In genomic region chr19:31214086-31214485, GRCh38 we compare ENCODE assay signal across 8 cellular contexts.
DNase-seq lines count a peak whose midpoint lies in the region; ATAC-seq and TF ChIP-seq lines count a peak whose summit lies in the region.

No MANE protein-coding gene starts in this region.

- TF ChIP-seq CTCF in RWPE2 (IDR thresholded peaks at IDR 0.05; ENCODE audit: poor library complexity, severe bottlenecking), result no peak

- intact Hi-C loops in activated T-helper 1 cell treated with anti-CD3 and anti-CD28 coated beads, Interleukin-12 subunit alpha, Interleukin-12 subunit beta, Interleukin-2, Interleukin-4 antibody, amounts not matched to agents 30 ng/mL and 10 ng/mL and 1 ng/mL, durations not matched to agents 14 hours and 24 hours and 36 hours (cut with micrococcal nuclease), result loop anchor here (2.0 to 10.0 kb wide), 4 partner anchors 137 to 1961 kb away; partner anchors contain the start of gene URI1

- peak; percentile 95 for DNase-seq in GM03348 (ENCODE audit: low spot score)
- peak; percentile 97 for DNase-seq in RWPE2 (ENCODE audit: low spot score)
- DNase-seq in activated T-helper 1 cell treated with anti-CD3 and anti-CD28 coated beads, Interleukin-12 subunit alpha, Interleukin-12 subunit beta, Interleukin-2, Interleukin-4 antibody, amounts not matched to agents 30 ng/mL and 10 ng/mL and 1 ng/mL, durations not matched to agents 14 hours and 24 hours and 36 hours (ENCODE audit: low spot score), result peak; percentile 90
- peak; percentile 99 for DNase-seq in glomerular visceral epithelial cell (ENCODE audit: extremely low spot score)
- DNase-seq in stimulated activated CD4-positive, alpha-beta T cell treated with anti-CD3 and anti-CD28 coated beads, Interleukin-1b, Interleukin-23, amount 100 ng/mL, for 1 hour (ENCODE audit: low read depth in 2 of 2), result peak; percentile 54 to 67

- H3K27me3 ChIP-seq in RWPE2 (ENCODE audit: insufficient read depth, poor library complexity, severe bottlenecking), result no peaks in the 10 kb centered on the region

- peaks cover 7% of the 10 kb centered on the region for H3K9me3 Mint-ChIP-seq in activated T-helper 1 cell treated with anti-CD3 and anti-CD28 coated beads, Interleukin-12 subunit alpha, Interleukin-12 subunit beta, Interleukin-2, Interleukin-4 antibody, amounts not matched to agents 30 ng/mL and 10 ng/mL and 1 ng/mL, durations not matched to agents 14 hours and 24 hours and 36 hours

- no peaks in the 10 kb centered on the region for H3K36me3 Mint-ChIP-seq in activated T-helper 1 cell treated with anti-CD3 and anti-CD28 coated beads, Interleukin-12 subunit alpha, Interleukin-12 subunit beta, Interleukin-2, Interleukin-4 antibody, amounts not matched to agents 30 ng/mL and 10 ng/mL and 1 ng/mL, durations not matched to agents 14 hours and 24 hours and 36 hours (ENCODE audit: low read depth)

- peaks cover 22% of the 10 kb centered on the region for H3K4me1 ChIP-seq in RWPE2 (ENCODE audit: insufficient read depth, poor library complexity, severe bottlenecking)

- H3K4me1 Mint-ChIP-seq in activated T-helper 1 cell treated with anti-CD3 and anti-CD28 coated beads, Interleukin-12 subunit alpha, Interleukin-12 subunit beta, Interleukin-2, Interleukin-4 antibody, amounts not matched to agents 30 ng/mL and 10 ng/mL and 1 ng/mL, durations not matched to agents 14 hours and 24 hours and 36 hours (ENCODE audit: low read depth), result peaks cover 33% of the 10 kb centered on the region

- peak overlapping the region; percentile 76 for H3K4me3 Mint-ChIP-seq in activated T-helper 1 cell treated with anti-CD3 and anti-CD28 coated beads, Interleukin-12 subunit alpha, Interleukin-12 subunit beta, Interleukin-2, Interleukin-4 antibody, amounts not matched to agents 30 ng/mL and 10 ng/mL and 1 ng/mL, durations not matched to agents 14 hours and 24 hours and 36 hours

- H3K27ac ChIP-seq in RWPE2 (ENCODE audit: poor library complexity, severe bottlenecking), result peak overlapping the region; percentile 97

- ATAC-seq in RWPE2 (ENCODE audit: low read depth) (peak; percentile 99), HG03108 (IDR thresholded peaks at IDR 0.05; ENCODE audit: unreplicated experiment) (no peak), GM21423 (IDR thresholded peaks at IDR 0.05; ENCODE audit: unreplicated experiment) (no peak), HG03565 (IDR thresholded peaks at IDR 0.05; ENCODE audit: unreplicated experiment) (no peak)

- H3K4me3 ChIP-seq in RWPE2 (ENCODE audit: severe bottlenecking), result no peak overlapping the region

- peak overlapping the region; percentile 91 for H3K27ac Mint-ChIP-seq in activated T-helper 1 cell treated with anti-CD3 and anti-CD28 coated beads, Interleukin-12 subunit alpha, Interleukin-12 subunit beta, Interleukin-2, Interleukin-4 antibody, amounts not matched to agents 30 ng/mL and 10 ng/mL and 1 ng/mL, durations not matched to agents 14 hours and 24 hours and 36 hours

- no peaks in the 10 kb centered on the region for H3K9me3 ChIP-seq in RWPE2 (ENCODE audit: severe bottlenecking)

- H3K27me3 Mint-ChIP-seq in activated T-helper 1 cell treated with anti-CD3 and anti-CD28 coated beads, Interleukin-12 subunit alpha, Interleukin-12 subunit beta, Interleukin-2, Interleukin-4 antibody, amounts not matched to agents 30 ng/mL and 10 ng/mL and 1 ng/mL, durations not matched to agents 14 hours and 24 hours and 36 hours (ENCODE audit: insufficient read depth), result no peaks in the 10 kb centered on the region

- no peaks in the 10 kb centered on the region for H3K36me3 ChIP-seq in RWPE2 (ENCODE audit: low read depth)
